Comparison of ENCODE assay signal across 8 cellular contexts in genomic region chr2:47038656-47039501, GRCh38.
A peak's percentile ranks its signal among the peaks of the same experiment; 100 is the strongest.
DNase-seq lines count a peak whose midpoint lies in the region; ATAC-seq and TF ChIP-seq lines count a peak whose summit lies in the region.

No MANE protein-coding gene starts in this region.

- no peak for DNase-seq in left ventricle myocardium inferior
- DNase-seq in left ventricle myocardium superior: no peak
- no peak for DNase-seq in T-cell
- DNase-seq in kidney glomerular epithelial cell (lab: John Stamatoyannopoulos, UW): peak; percentile 3
- no peak for DNase-seq in upper lobe of left lung
- no peak for DNase-seq in cortex of kidney (lab: John Stamatoyannopoulos, UW)
- DNase-seq in cerebellar cortex (ENCODE audit: low spot score): no peak
- DNase-seq in NK-92 (lab: John Stamatoyannopoulos, UW; ENCODE audit: unreplicated experiment): no peak

- H3K27ac Mint-ChIP-seq in T-cell: peak overlapping the region; percentile 17 to 54

- no peaks in the 10 kb centered on the region for H3K27me3 Mint-ChIP-seq in T-cell

- no peak overlapping the region for H3K4me3 ChIP-seq in left ventricle myocardium inferior
- H3K4me3 ChIP-seq in upper lobe of left lung: no peak overlapping the region

- TF ChIP-seq EP300 in upper lobe of left lung (IDR thresholded peaks at IDR 0.05): no peak

- peaks cover 97% of the 10 kb centered on the region for H3K4me1 ChIP-seq in left ventricle myocardium inferior
- peaks cover 50 to 77% (median 62%) of the 10 kb centered on the region in 4 donors for H3K4me1 ChIP-seq in upper lobe of left lung

- H3K4me3 Mint-ChIP-seq in T-cell: no peak overlapping the region

- 63 to 79% methylated on average over 8 to 9 of the region's 9 CpGs for WGBS in upper lobe of left lung, 2 donors

- no peak for TF ChIP-seq POLR2A in upper lobe of left lung (IDR thresholded peaks at IDR 0.05)

- TF ChIP-seq CTCF in left ventricle myocardium inferior (IDR thresholded peaks at IDR 0.05; ENCODE audit: borderline replicate concordance) (no peak), upper lobe of left lung (IDR thresholded peaks at IDR 0.05) (no peak)

- H3K36me3 ChIP-seq in left ventricle myocardium inferior: no peaks in the 10 kb centered on the region
- peaks cover 3 to 11% (median 3%) of the 10 kb centered on the region in 4 donors for H3K36me3 ChIP-seq in upper lobe of left lung

- H3K27ac ChIP-seq in left ventricle myocardium inferior (replicated peaks) (peak overlapping the region; percentile 91), upper lobe of left lung (peak overlapping the region; percentile 51 to 70 (median 62))

- H3K27me3 ChIP-seq in left ventricle myocardium inferior (ENCODE audit: low read depth) (no peaks in the 10 kb centered on the region), upper lobe of left lung (no peaks in the 10 kb centered on the region)

- no peaks in the 10 kb centered on the region for H3K9me3 Mint-ChIP-seq in T-cell

- H3K36me3 Mint-ChIP-seq in T-cell: peaks cover 29% of the 10 kb centered on the region

- H3K4me1 Mint-ChIP-seq in T-cell: peaks cover 8 to 20% (median 14%) of the 10 kb centered on the region in 3 donors

- ATAC-seq in left ventricle myocardium superior: no peak
- peak in 2 of 4 experiments; percentile 16 to 48 for ATAC-seq in T-cell (replicated peaks in 1 of 4)
- ATAC-seq in upper lobe of left lung (ENCODE audit: low FRiP score in 2 of 2): no peak

- CTCF ChIA-PET in T-cell (lab: Charles Lee): no interaction called here

- POLR2A ChIA-PET in T-cell (lab: Charles Lee): no interaction called here

- intact Hi-C loops in left ventricle myocardium inferior (cut with micrococcal nuclease) (no loop called here), left ventricle myocardium superior (cut with micrococcal nuclease) (no loop called here)

- H3K9me3 ChIP-seq in left ventricle myocardium inferior (replicated peaks): no peaks in the 10 kb centered on the region
- H3K9me3 ChIP-seq in upper lobe of left lung: no peaks in the 10 kb centered on the region
